ENCODE assay signal across 27 cellular contexts in genomic region chr7:135960709-135961451, GRCh38. TPM values are rescaled to one million over a fixed set of nuclear protein-coding genes. Genes with fewer than 3 reads are reported as not detected.
DNase-seq lines count a peak whose midpoint lies in the region; ATAC-seq and TF ChIP-seq lines count a peak whose summit lies in the region.
"Had no signal": no experiment of that assay in that cellular context is flagged by ENCODE, and none has a peak within 500 bp of the region (broad histone marks: within the 10 kb centered on the region; RNA-seq: fewer than 3 reads in every experiment).

No MANE protein-coding gene starts in this region.

- H3K9ac ChIP-seq in SK-N-SH, result no peak overlapping the region

- no peak for TF ChIP-seq POLR2A in breast epithelium (IDR thresholded peaks at IDR 0.05)

- TF ChIP-seq CTCF in SK-N-SH (IDR thresholded peaks at IDR 0.05) (no peak), activated B cell treated with CpG ODN at 0.5 μM for 24 hours (IDR thresholded peaks at IDR 0.05) (no peak), left lung (IDR thresholded peaks at IDR 0.05) (no peak), upper lobe of right lung (IDR thresholded peaks at IDR 0.05) (no peak), breast epithelium (IDR thresholded peaks at IDR 0.05) (no peak)

- no peak for TF ChIP-seq EP300 in SK-N-SH (IDR thresholded peaks at IDR 0.05; ENCODE audit: borderline replicate concordance in 1 of 2, low read depth in 1 of 2, low read length in 1 of 2)

- H3K9me2 ChIP-seq in SK-N-SH, result no peaks in the 10 kb centered on the region

- no peaks in the 10 kb centered on the region for H3K27me3 ChIP-seq in SK-N-SH (ENCODE audit: insufficient read depth)
- no peaks in the 10 kb centered on the region for H3K27me3 ChIP-seq in left lung
- H3K27me3 ChIP-seq in upper lobe of right lung, result no peaks in the 10 kb centered on the region
- H3K27me3 ChIP-seq in breast epithelium, result no peaks in the 10 kb centered on the region
- H3K27me3 ChIP-seq: gastrocnemius medialis, Peyer's patch, testis had no signal

- peak overlapping the region; percentile 16; the same call in 1 of the 2 replicates for H3K4me2 ChIP-seq in SK-N-SH

- peaks cover 93% of the 10 kb centered on the region for H3K4me1 Mint-ChIP-seq in activated B cell treated with CpG ODN at 0.5 μM for 24 hours

- peaks cover 100% of the 10 kb centered on the region for H3K79me2 ChIP-seq in SK-N-SH (ENCODE audit: insufficient read depth)

- no peaks in the 10 kb centered on the region for H3K27me3 Mint-ChIP-seq in activated B cell treated with CpG ODN at 0.5 μM for 24 hours
- H3K27me3 Mint-ChIP-seq: activated CD4-positive, alpha-beta T cell treated with anti-CD3 and anti-CD28 coated beads, Interleukin-2, amount 10 ng/mL, durations not matched to agents 7 days and 5 days; activated naive CD8-positive, alpha-beta T cell treated with anti-CD3 and anti-CD28 coated beads, Interleukin-2, amount 50 U/mL, for 24 hours; activated T-cell treated with anti-CD3 and anti-CD28 coated beads, Interleukin-2, amount 50 U/mL, for 24 hours; stimulated activated naive CD8-positive, alpha-beta T cell treated with anti-CD3 and anti-CD28 coated beads, Interleukin-15, Interleukin-2, amounts not matched to agents 100 ng/mL and 50 ng/mL, for 24 hours had no signal

- peaks cover 11% of the 10 kb centered on the region for H3F3A ChIP-seq in SK-N-SH (replicated peaks; ENCODE audit: insufficient read depth)

- H3K27ac Mint-ChIP-seq in activated B cell treated with CpG ODN at 0.5 μM for 24 hours, result peak overlapping the region; percentile 32
- H3K27ac Mint-ChIP-seq: activated CD4-positive, alpha-beta T cell treated with anti-CD3 and anti-CD28 coated beads, Interleukin-2, amount 10 ng/mL, durations not matched to agents 7 days and 5 days; activated T-cell treated with anti-CD3 and anti-CD28 coated beads, Interleukin-2, amount 50 U/mL, for 24 hours; stimulated activated naive CD8-positive, alpha-beta T cell treated with anti-CD3 and anti-CD28 coated beads, Interleukin-15, Interleukin-2, amounts not matched to agents 100 ng/mL and 50 ng/mL, for 24 hours; WTC11 had no signal

- no peak overlapping the region for H3K4me3 ChIP-seq in SK-N-SH (ENCODE audit: low read depth in 2 of 2, low read length in 1 of 2)
- H3K4me3 ChIP-seq in left lung, result no peak overlapping the region
- no peak overlapping the region for H3K4me3 ChIP-seq in upper lobe of right lung
- no peak overlapping the region for H3K4me3 ChIP-seq in breast epithelium
- H3K4me3 ChIP-seq: gastrocnemius medialis, lung, Peyer's patch, testis had no signal

- peaks cover 81% of the 10 kb centered on the region for H4K20me1 ChIP-seq in SK-N-SH (ENCODE audit: insufficient read depth)

- 87% methylated on average over 6 of the region's 6 CpGs for WGBS in SK-N-SH (ENCODE audit: low lambda C conversion rate)

- DNase-seq in SK-N-SH, result no peak
- DNase-seq in activated B cell treated with CpG ODN at 0.5 μM for 24 hours, result no peak
- DNase-seq in left lung, result no peak
- DNase-seq in upper lobe of right lung, result no peak
- no peak for DNase-seq in NCI-H1930 (lab: John Stamatoyannopoulos, UW)
- DNase-seq in breast epithelium (ENCODE audit: low spot score in 2 of 2), result no peak
- DNase-seq: 8988T; activated CD4-positive, alpha-beta T cell treated with anti-CD3 and anti-CD28 coated beads, Interleukin-2, amount 10 ng/mL, durations not matched to agents 7 days and 5 days; activated gamma-delta T cell treated with Interleukin-2 at 50 U/mL for 16 hours; activated naive CD8-positive, alpha-beta T cell treated with anti-CD3 and anti-CD28 coated beads, Interleukin-2, amount 50 U/mL, for 24 hours; activated T-cell treated with anti-CD3 and anti-CD28 coated beads, Interleukin-2, amount 50 U/mL, for 24 hours; gastrocnemius medialis; Karpas-422; MV-4-11; NCI-H1436; NCI-H226; NCI-H69; Peyer's patch; SHP77; small intestine; testis had no signal

- no peaks in the 10 kb centered on the region for H3K9me3 Mint-ChIP-seq in activated B cell treated with CpG ODN at 0.5 μM for 24 hours
- H3K9me3 Mint-ChIP-seq: activated CD4-positive, alpha-beta T cell treated with anti-CD3 and anti-CD28 coated beads, Interleukin-2, amount 10 ng/mL, durations not matched to agents 7 days and 5 days; activated naive CD8-positive, alpha-beta T cell treated with anti-CD3 and anti-CD28 coated beads, Interleukin-2, amount 50 U/mL, for 24 hours; activated T-cell treated with anti-CD3 and anti-CD28 coated beads, Interleukin-2, amount 50 U/mL, for 24 hours; stimulated activated naive CD8-positive, alpha-beta T cell treated with anti-CD3 and anti-CD28 coated beads, Interleukin-15, Interleukin-2, amounts not matched to agents 100 ng/mL and 50 ng/mL, for 24 hours; WTC11 had no signal

- peaks cover 37 to 54% of the 10 kb centered on the region in 2 experiments for H3K36me3 ChIP-seq in SK-N-SH (replicated peaks in 1 of 2; ENCODE audit: control insufficient read depth in 1 of 2, insufficient read depth in 2 of 2, low read length in 1 of 2)
- H3K36me3 ChIP-seq in left lung, result no peaks in the 10 kb centered on the region
- H3K36me3 ChIP-seq in upper lobe of right lung, result no peaks in the 10 kb centered on the region
- H3K36me3 ChIP-seq in breast epithelium, result no peaks in the 10 kb centered on the region
- H3K36me3 ChIP-seq: gastrocnemius medialis, Peyer's patch had no signal

- POLR2A ChIA-PET in SK-N-SH (lab: Yijun Ruan, JAX) (no interaction called here), activated B cell treated with CpG ODN at 0.5 μM for 24 hours (lab: Charles Lee) (interaction anchor here (0.7 to 1.0 kb wide), 2 partner anchors 11 to 18 kb away, joined by 3 to 4 read pairs; no protein-coding TSS in a partner anchor)

- intact Hi-C loops in activated B cell treated with CpG ODN at 0.5 μM for 24 hours (cut with micrococcal nuclease), result loop anchor here (1.0 kb wide), 1 partner anchor 8 kb away; no protein-coding TSS in a partner anchor
- intact Hi-C loops in left lung (cut with DNase I), result no loop called here
- intact Hi-C loops in upper lobe of right lung (cut with DNase I), result no loop called here
- intact Hi-C loops in breast epithelium (cut with DNase I; ENCODE audit: low total_unique reads), result no loop called here

- peaks cover 42% of the 10 kb centered on the region for H3K36me3 Mint-ChIP-seq in activated B cell treated with CpG ODN at 0.5 μM for 24 hours (ENCODE audit: low read depth)
- H3K36me3 Mint-ChIP-seq: WTC11 had no signal

- CTCF ChIA-PET in SK-N-SH (lab: Yijun Ruan, JAX) (no interaction called here), activated B cell treated with CpG ODN at 0.5 μM for 24 hours (lab: Charles Lee) (no interaction called here)

- no peak for TF ChIP-seq RAD21 in SK-N-SH (IDR thresholded peaks at IDR 0.05; ENCODE audit: low read length)

- H3K27ac ChIP-seq in SK-N-SH (ENCODE audit: low read depth in 2 of 2, low read length in 1 of 2) (peak overlapping the region; percentile 8 to 94; a peak in 3 of 4 replicates), left lung (no peak overlapping the region), upper lobe of right lung (peak overlapping the region; percentile 24), breast epithelium (no peak overlapping the region)
- H3K27ac ChIP-seq: C4-2B, gastrocnemius medialis, Peyer's patch, testis had no signal

- no peak overlapping the region for H2AFZ ChIP-seq in SK-N-SH (ENCODE audit: low read depth)

- H3K4me1 ChIP-seq in SK-N-SH (ENCODE audit: control insufficient read depth in 1 of 2, insufficient read depth in 2 of 2, low read depth in 1 of 2, low read length in 1 of 2), result peaks cover 15 to 42% of the 10 kb centered on the region in 2 experiments; a peak in 3 of 4 replicates
- H3K4me1 ChIP-seq in left lung, result peaks cover 4 to 51% of the 10 kb centered on the region in 2 donors
- peaks cover 33% of the 10 kb centered on the region for H3K4me1 ChIP-seq in upper lobe of right lung
- no peaks in the 10 kb centered on the region for H3K4me1 ChIP-seq in breast epithelium
- H3K4me1 ChIP-seq: testis had no signal

- peak overlapping the region; percentile 55 for H3K4me3 Mint-ChIP-seq in activated B cell treated with CpG ODN at 0.5 μM for 24 hours
- H3K4me3 Mint-ChIP-seq: activated CD4-positive, alpha-beta T cell treated with anti-CD3 and anti-CD28 coated beads, Interleukin-2, amount 10 ng/mL, durations not matched to agents 7 days and 5 days; activated naive CD8-positive, alpha-beta T cell treated with anti-CD3 and anti-CD28 coated beads, Interleukin-2, amount 50 U/mL, for 24 hours; activated T-cell treated with anti-CD3 and anti-CD28 coated beads, Interleukin-2, amount 50 U/mL, for 24 hours; stimulated activated naive CD8-positive, alpha-beta T cell treated with anti-CD3 and anti-CD28 coated beads, Interleukin-15, Interleukin-2, amounts not matched to agents 100 ng/mL and 50 ng/mL, for 24 hours; WTC11 had no signal

- no peak for ATAC-seq in SK-N-SH treated with all-trans-retinoic acid at 6 μM for 48 hours
- no peak for ATAC-seq in activated B cell treated with CpG ODN at 0.5 μM for 24 hours (ENCODE audit: low read depth)
- peak; percentile 54 for ATAC-seq in left lung
- peak; percentile 48 for ATAC-seq in upper lobe of right lung
- ATAC-seq in GM21529 (IDR thresholded peaks at IDR 0.05; ENCODE audit: unreplicated experiment), result no peak
- ATAC-seq: activated naive CD8-positive, alpha-beta T cell treated with anti-CD3 and anti-CD28 coated beads, Interleukin-2, amount 50 U/mL, for 24 hours; gastrocnemius medialis; WTC11 had no signal

- H3K9me3 ChIP-seq in SK-N-SH (no peaks in the 10 kb centered on the region), left lung (no peaks in the 10 kb centered on the region), upper lobe of right lung (no peaks in the 10 kb centered on the region), breast epithelium (no peaks in the 10 kb centered on the region)
- H3K9me3 ChIP-seq: gastrocnemius medialis, Peyer's patch, testis had no signal

TF ChIP-seq in SK-N-SH, 30 proteins besides CTCF, POLR2A, EP300 and RAD21:
- TF ChIP-seq GABPA (IDR thresholded peaks at IDR 0.05; ENCODE audit: low read depth), result no peak
- TF ChIP-seq YY1 (IDR thresholded peaks at IDR 0.05; ENCODE audit: low read depth), result no peak

TF ChIP-seq in SK-N-SH treated with all-trans-retinoic acid at 6 μM for 48 hours, 23 proteins besides CTCF, POLR2A, EP300 and RAD21 (continues in another document):
- TF ChIP-seq ZFP30 (CRISPR knock-in tag; IDR thresholded peaks at IDR 0.05) (no peak), GLIS3 (CRISPR knock-in tag; IDR thresholded peaks at IDR 0.05) (no peak), ISL1 (CRISPR knock-in tag; IDR thresholded peaks at IDR 0.05) (no peak)

RNA-seq across cellular contexts. Expression of gene MTPN, which starts 16.3 kb away (rescaled TPM):
- 135 and 155 TPM in 2 replicates for polyA plus RNA-seq in SK-N-SH (2012; rRNA removed)
- polyA plus RNA-seq in SK-N-SH (2012; cell fraction: cytosol; rRNA removed), result 199 and 225 TPM in 2 replicates
- polyA plus RNA-seq in SK-N-SH (2012; cell fraction: nucleus; rRNA removed), result 32.1 and 59.1 TPM in 2 replicates
- total RNA-seq in activated B cell treated with CpG ODN at 0.5 μM for 24 hours (130 and 137 TPM in 2 replicates), left lung (100 to 1,000 TPM; 117 to 130 TPM), upper lobe of right lung (130 TPM), breast epithelium (10 to 100 TPM; 66.5 to 97.0 (median 85.5) TPM)

Comparison
In these comparisons a context has a peak if more than half of its experiments do, and no peak if none do; other contexts are left out.
1. H3K27ac ChIP-seq: peak in SK-N-SH (2 of 2) and upper lobe of right lung (single experiment); none in left lung (0 of 2) and breast epithelium (0 of 2).
2. ATAC-seq: peak in left lung (single experiment) and upper lobe of right lung (single experiment); none in SK-N-SH treated with all-trans-retinoic acid at 6 μM for 48 hours (single experiment), activated B cell treated with CpG ODN at 0.5 μM for 24 hours (single experiment) and GM21529 (single experiment).